ENCODE assay signal across 8 cellular contexts in genomic region chr6:30720738-30721197, GRCh38. TPM values are rescaled to one million over a fixed set of nuclear protein-coding genes. Genes with fewer than 3 reads are reported as not detected.
DNase-seq lines count a peak whose midpoint lies in the region; ATAC-seq and TF ChIP-seq lines count a peak whose summit lies in the region.

No MANE protein-coding gene starts in this region.

- intact Hi-C loops in CD4-positive, alpha-beta memory T cell (cut with micrococcal nuclease) = loop anchor here (1.0 to 2.0 kb wide), 4 partner anchors 38 to 232 kb away; partner anchors contain the start of genes C6orf136, HLA-E, MRPS18B and PPP1R10
- intact Hi-C loops in cardiac septum (cut with DNase I) = loop anchor here (1.0 to 10.0 kb wide), 4 partner anchors 22 to 364 kb away; partner anchors contain the start of genes ABCF1 and FLOT1

- CTCF ChIA-PET in CD4-positive, alpha-beta memory T cell (lab: Charles Lee; ENCODE audit: partially characterized antibody) = interaction anchor here (1.0 to 23.1 kb wide), 10 partner anchors 8 to 238 kb away, joined by 3 to 865 read pairs (median 18); partner anchors contain the start of genes DHX16, MRPS18B and PPP1R10

- H3K9me3 ChIP-seq in CD4-positive, alpha-beta memory T cell (ENCODE audit: control insufficient read depth in 1 of 2, low read length in 2 of 2) = no peaks in the 10 kb centered on the region
- H3K9me3 ChIP-seq in parathyroid adenoma (ENCODE audit: control insufficient read depth, low read length) = no peaks in the 10 kb centered on the region

- H3K27me3 ChIP-seq in CD4-positive, alpha-beta memory T cell (ENCODE audit: insufficient read depth, low read length) = no peaks in the 10 kb centered on the region
- no peaks in the 10 kb centered on the region for H3K27me3 ChIP-seq in parathyroid adenoma (ENCODE audit: control insufficient read depth, insufficient read depth, low read length)

- TF ChIP-seq CTCF in parathyroid adenoma (IDR thresholded peaks at IDR 0.05) = no peak

- H3K27me3 Mint-ChIP-seq in CD4-positive, alpha-beta memory T cell = no peaks in the 10 kb centered on the region
- peaks cover 16% of the 10 kb centered on the region for H3K27me3 Mint-ChIP-seq in activated naive CD8-positive, alpha-beta T cell treated with anti-CD3 and anti-CD28 coated beads for 36 hours

- H3K36me3 ChIP-seq in CD4-positive, alpha-beta memory T cell (ENCODE audit: insufficient read depth, low read length) = peaks cover 29% of the 10 kb centered on the region
- H3K36me3 ChIP-seq in parathyroid adenoma (ENCODE audit: control insufficient read depth, insufficient read depth, low read length) = no peaks in the 10 kb centered on the region

- peak overlapping the region; percentile 95 to 99 (median 98) for H3K27ac Mint-ChIP-seq in CD4-positive, alpha-beta memory T cell
- H3K27ac Mint-ChIP-seq in activated naive CD8-positive, alpha-beta T cell treated with anti-CD3 and anti-CD28 coated beads for 36 hours = peak overlapping the region; percentile 100

- no peak for ATAC-seq in GM19455 (IDR thresholded peaks at IDR 0.05; ENCODE audit: unreplicated experiment)
- no peak for ATAC-seq in HG02759 (IDR thresholded peaks at IDR 0.05; ENCODE audit: unreplicated experiment)

- H3K4me3 Mint-ChIP-seq in CD4-positive, alpha-beta memory T cell = peak overlapping the region; percentile 90 to 99 (median 98)
- H3K4me3 Mint-ChIP-seq in activated naive CD8-positive, alpha-beta T cell treated with anti-CD3 and anti-CD28 coated beads for 36 hours = peak overlapping the region; percentile 97

- no peaks in the 10 kb centered on the region for H3K79me2 ChIP-seq in parathyroid adenoma

- H3K4me2 ChIP-seq in parathyroid adenoma (ENCODE audit: low read length) = peak overlapping the region; percentile 83

- H3K4me3 ChIP-seq in CD4-positive, alpha-beta memory T cell (ENCODE audit: low read length in 2 of 2) = peak overlapping the region; percentile 63 to 74
- peak overlapping the region; percentile 98 for H3K4me3 ChIP-seq in Jurkat, Clone E6-1 (ENCODE audit: low read length)
- H3K4me3 ChIP-seq in parathyroid adenoma (ENCODE audit: low read depth, low read length) = peak overlapping the region; percentile 82

- peaks cover 31 to 64% of the 10 kb centered on the region in 2 donors for H3K36me3 Mint-ChIP-seq in CD4-positive, alpha-beta memory T cell
- peaks cover 71% of the 10 kb centered on the region for H3K36me3 Mint-ChIP-seq in activated naive CD8-positive, alpha-beta T cell treated with anti-CD3 and anti-CD28 coated beads for 36 hours

- H3K4me1 Mint-ChIP-seq in CD4-positive, alpha-beta memory T cell = peaks cover 32 to 82% (median 58%) of the 10 kb centered on the region in 4 donors
- peaks cover 54% of the 10 kb centered on the region for H3K4me1 Mint-ChIP-seq in activated naive CD8-positive, alpha-beta T cell treated with anti-CD3 and anti-CD28 coated beads for 36 hours

- peaks cover 68% of the 10 kb centered on the region for H3K4me1 ChIP-seq in CD4-positive, alpha-beta memory T cell (ENCODE audit: insufficient read depth, low read length)
- peaks cover 20% of the 10 kb centered on the region for H3K4me1 ChIP-seq in parathyroid adenoma

- peak overlapping the region; percentile 75 for H3K27ac ChIP-seq in CD4-positive, alpha-beta memory T cell (ENCODE audit: low read depth, low read length)
- H3K27ac ChIP-seq in parathyroid adenoma = peak overlapping the region; percentile 76

- peak overlapping the region; percentile 44 for H2AFZ ChIP-seq in parathyroid adenoma

- DNase-seq in CD4-positive, alpha-beta memory T cell = peak in 3 of 5 donors; percentile 51 to 57 (median 53)
- no peak for DNase-seq in Jurkat, Clone E6-1 (ENCODE audit: low read depth, low spot score)
- peak; percentile 21 for DNase-seq in SHP77 treated with DMSO at 0.1 percent for 48 hours (lab: John Stamatoyannopoulos, UW)
- peak; percentile 72 for DNase-seq in activated naive CD8-positive, alpha-beta T cell treated with anti-CD3 and anti-CD28 coated beads for 36 hours
- peak; percentile 86 for DNase-seq in cardiac septum (ENCODE audit: low spot score)

- peaks cover 0 to 6% (median 0%) of the 10 kb centered on the region in 8 donors for H3K9me3 Mint-ChIP-seq in CD4-positive, alpha-beta memory T cell
- H3K9me3 Mint-ChIP-seq in activated naive CD8-positive, alpha-beta T cell treated with anti-CD3 and anti-CD28 coated beads for 36 hours = peaks cover 1% of the 10 kb centered on the region

- H3K9ac ChIP-seq in parathyroid adenoma = no peak overlapping the region

- POLR2A ChIA-PET in CD4-positive, alpha-beta memory T cell (lab: Charles Lee; ENCODE audit: partially characterized antibody) = interaction anchor here (0.9 to 47.0 kb wide), 14 partner anchors 9 to 239 kb away, joined by 3 to 1474 read pairs (median 16); partner anchors contain the start of genes DHX16, MRPS18B, NRM and PPP1R10

RNA-seq across cellular contexts. Expression of gene TUBB, which starts 0.6 kb away (rescaled TPM):
- total RNA-seq in CD4-positive, alpha-beta memory T cell = 100 to 1,000 TPM; 285 to 300 TPM
- polyA plus RNA-seq in CD4-positive, alpha-beta memory T cell = 100 to 1,000 TPM in 1 of 2 donors, 10 to 100 TPM in 1; 74.8 to 142 TPM
- 2,432 TPM for polyA plus RNA-seq in Jurkat, Clone E6-1 (2012; ENCODE audit: insufficient read depth, insufficient read length)
- 1,000 to 10,000 TPM; 1,515 to 1,538 TPM for total RNA-seq in activated naive CD8-positive, alpha-beta T cell treated with anti-CD3 and anti-CD28 coated beads for 36 hours
- total RNA-seq in cardiac septum = 215 TPM

RNA-seq across cellular contexts. Expression of gene MDC1, which starts 3.7 kb away (rescaled TPM):
- 10 to 100 TPM; 60.7 to 73.5 TPM for total RNA-seq in CD4-positive, alpha-beta memory T cell
- 1 to 10 TPM in 1 of 2 donors, not detected in 1; 9.8 TPM for polyA plus RNA-seq in CD4-positive, alpha-beta memory T cell
- 75.5 TPM for polyA plus RNA-seq in Jurkat, Clone E6-1 (2012; ENCODE audit: insufficient read depth, insufficient read length)
- total RNA-seq in activated naive CD8-positive, alpha-beta T cell treated with anti-CD3 and anti-CD28 coated beads for 36 hours = 10 to 100 TPM; 63.2 to 67.0 TPM
- total RNA-seq in cardiac septum = 23.1 TPM

RNA-seq across cellular contexts. Expression of gene FLOT1, which starts 21.7 kb away (rescaled TPM):
- 10 to 100 TPM; 75.3 to 78.5 TPM for total RNA-seq in CD4-positive, alpha-beta memory T cell
- polyA plus RNA-seq in CD4-positive, alpha-beta memory T cell = 10 to 100 TPM; 74.6 to 82.1 TPM
- polyA plus RNA-seq in Jurkat, Clone E6-1 (2012; ENCODE audit: insufficient read depth, insufficient read length) = 139 TPM
- total RNA-seq in activated naive CD8-positive, alpha-beta T cell treated with anti-CD3 and anti-CD28 coated beads for 36 hours = 100 to 1,000 TPM; 104 to 107 TPM
- total RNA-seq in cardiac septum = 251 TPM

RNA-seq across cellular contexts. Expression of gene IER3, which starts 23.6 kb away (rescaled TPM):
- 10 to 100 TPM; 11.3 to 11.4 TPM for total RNA-seq in CD4-positive, alpha-beta memory T cell
- polyA plus RNA-seq in CD4-positive, alpha-beta memory T cell = under 1 TPM; 0.77 to 0.83 TPM
- 17.7 TPM for polyA plus RNA-seq in Jurkat, Clone E6-1 (2012; ENCODE audit: insufficient read depth, insufficient read length)
- 100 to 1,000 TPM; 295 to 310 TPM for total RNA-seq in activated naive CD8-positive, alpha-beta T cell treated with anti-CD3 and anti-CD28 coated beads for 36 hours
- total RNA-seq in cardiac septum = 285 TPM

RNA-seq across cellular contexts. Expression of gene NRM, which starts 30.0 kb away (rescaled TPM):
- total RNA-seq in CD4-positive, alpha-beta memory T cell = 1 to 10 TPM; 6.4 to 6.6 TPM
- 10 to 100 TPM in 1 of 2 donors, 1 to 10 TPM in 1; 9.1 to 15.8 TPM for polyA plus RNA-seq in CD4-positive, alpha-beta memory T cell
- 75.0 TPM for polyA plus RNA-seq in Jurkat, Clone E6-1 (2012; ENCODE audit: insufficient read depth, insufficient read length)
- total RNA-seq in activated naive CD8-positive, alpha-beta T cell treated with anti-CD3 and anti-CD28 coated beads for 36 hours = 10 to 100 TPM; 19.7 to 20.2 TPM
- total RNA-seq in cardiac septum = 4.3 TPM
